Comparison of ENCODE assay signal across 8 cellular contexts in the genomic region with DNA sequence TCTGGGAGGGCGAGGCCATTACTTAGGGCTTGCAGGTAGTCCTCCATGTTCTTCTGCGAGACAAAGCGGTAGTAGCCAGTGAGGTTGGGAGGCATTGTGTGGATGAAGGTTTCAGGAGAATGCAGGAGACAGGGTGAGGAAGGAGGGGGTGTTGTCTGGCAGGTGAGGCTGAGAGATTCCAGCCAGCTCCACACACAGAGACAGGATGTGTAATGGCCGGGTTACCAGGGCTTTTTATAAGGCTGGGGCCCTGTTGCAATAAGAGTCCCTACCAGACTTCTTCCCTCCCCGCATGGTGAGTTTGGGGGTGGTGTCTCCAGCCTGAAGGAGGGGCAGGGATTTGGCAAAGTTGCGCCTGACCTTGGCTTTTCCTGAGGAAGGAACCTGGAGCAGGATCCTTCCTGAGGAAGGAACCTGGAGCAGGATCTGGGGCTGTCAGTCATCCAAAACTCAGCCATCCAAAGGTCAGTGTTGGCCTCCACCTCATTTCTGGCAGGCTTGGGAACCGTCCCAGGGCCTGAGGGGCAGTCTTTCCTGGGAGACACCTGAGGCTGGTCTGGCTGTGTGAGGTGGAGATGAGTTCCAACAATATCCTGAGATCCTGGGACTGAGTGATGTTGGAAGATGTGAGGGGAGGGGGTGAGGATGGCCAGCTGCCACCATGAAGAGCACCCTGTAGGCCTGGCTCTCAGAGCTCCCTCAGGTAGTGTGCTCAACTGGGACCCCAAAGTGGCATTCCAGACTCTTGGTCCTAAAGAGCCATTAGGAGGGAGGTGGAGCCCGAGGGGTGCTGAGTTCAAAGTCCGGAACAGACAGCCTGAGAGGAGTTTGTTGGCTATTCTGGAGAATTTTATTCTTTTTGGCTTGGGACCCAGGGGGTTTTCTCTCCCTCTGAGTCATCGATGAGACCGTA. TPM values are rescaled to one million over a fixed set of nuclear protein-coding genes. Genes with fewer than 3 reads are reported as not detected.
DNase-seq lines count a peak whose midpoint lies in the region; ATAC-seq and TF ChIP-seq lines count a peak whose summit lies in the region.

A gene with protein sequence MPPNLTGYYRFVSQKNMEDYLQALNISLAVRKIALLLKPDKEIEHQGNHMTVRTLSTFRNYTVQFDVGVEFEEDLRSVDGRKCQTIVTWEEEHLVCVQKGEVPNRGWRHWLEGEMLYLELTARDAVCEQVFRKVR (minus strand): TSS at position 209 of the 913 bp plus-strand sequence. CDS start 114 bp downstream, at position 95.

- H3K36me3 Mint-ChIP-seq in stimulated activated naive CD8-positive, alpha-beta T cell treated with anti-CD3 and anti-CD28 coated beads, Interleukin-15, Interleukin-2, amounts not matched to agents 100 ng/mL and 50 ng/mL, for 24 hours (ENCODE audit: low read depth): no peaks in the 10 kb centered on the region

- peak within 1 kb of the TSS; percentile 35 for H2AFZ ChIP-seq in mammary epithelial cell (ENCODE audit: low read depth, low read length)

- H3K9me3 ChIP-seq in mammary epithelial cell (replicated peaks; ENCODE audit: insufficient read depth, low read length) (no peaks in the 10 kb centered on the region), mucosa of descending colon (no peaks in the 10 kb centered on the region)

- H3K9me3 Mint-ChIP-seq in stimulated activated naive CD8-positive, alpha-beta T cell treated with anti-CD3 and anti-CD28 coated beads, Interleukin-15, Interleukin-2, amounts not matched to agents 100 ng/mL and 50 ng/mL, for 24 hours: no peaks in the 10 kb centered on the region

- H3K4me2 ChIP-seq in mammary epithelial cell (ENCODE audit: insufficient read depth, low read depth, low read length): peak within 1 kb of the TSS; percentile 84

- no peaks in the 10 kb centered on the region for H3K27me3 ChIP-seq in mammary epithelial cell (ENCODE audit: insufficient read depth, low read length)

- H3K27ac Mint-ChIP-seq in stimulated activated naive CD8-positive, alpha-beta T cell treated with anti-CD3 and anti-CD28 coated beads, Interleukin-15, Interleukin-2, amounts not matched to agents 100 ng/mL and 50 ng/mL, for 24 hours: no peak within 1 kb of the TSS

- in situ Hi-C loops in mammary epithelial cell (cut with MboI; ENCODE audit: low sequenced_read_pairs in 2 of 2): no loop called here

- dilution Hi-C loops in mammary epithelial cell (cut with HindIII; ENCODE audit: low sequenced_read_pairs): no loop called here

- H3K36me3 ChIP-seq in mammary epithelial cell (ENCODE audit: insufficient read depth, low read length) (no peaks in the 10 kb centered on the region), mucosa of descending colon (ENCODE audit: low read depth) (no peaks in the 10 kb centered on the region)

- H3K9ac ChIP-seq in mammary epithelial cell (ENCODE audit: insufficient read depth, low read length): no peak within 1 kb of the TSS

- no peak for ATAC-seq in stimulated activated naive CD8-positive, alpha-beta T cell treated with anti-CD3 and anti-CD28 coated beads, Interleukin-15, Interleukin-2, amounts not matched to agents 100 U/mL and 50 U/mL, for 24 hours
- ATAC-seq in mucosa of descending colon: no peak
- no peak for ATAC-seq in sciatic nerve

- TF ChIP-seq CTCF in mammary epithelial cell (conservative IDR thresholded peaks at IDR 0.05 in 1 of 2, IDR thresholded peaks at IDR 0.05 in 1 of 2; ENCODE audit: extremely low read depth in 1 of 2, insufficient read depth in 1 of 2, low read depth in 1 of 2, low read length in 2 of 2) (no peak), mucosa of descending colon (IDR thresholded peaks at IDR 0.05) (no peak)

- CTCF ChIA-PET in mammary epithelial cell (lab: Charles Lee; ENCODE audit: low non-redundant PET): interaction anchor here (0.6 kb wide), 1 partner anchor 285 kb away, joined by 3 read pairs; no protein-coding TSS in a partner anchor

- 59% methylated on average over 10 of the region's 11 CpGs for WGBS in mammary epithelial cell (ENCODE audit: low coverage, missing lambda C conversion rate)

- DNase-seq in stimulated activated naive CD8-positive, alpha-beta T cell treated with anti-CD3 and anti-CD28 coated beads, Interleukin-15, Interleukin-2, amounts not matched to agents 100 U/mL and 50 U/mL, for 24 hours: no peak
- DNase-seq in mammary epithelial cell (no peak), mucosa of descending colon (no peak), NCI-H146 treated with DMSO at 0.1 percent for 48 hours (lab: John Stamatoyannopoulos, UW; ENCODE audit: unreplicated experiment) (no peak), superior temporal gyrus (ENCODE audit: extremely low spot score) (no peak), DMS153 (lab: John Stamatoyannopoulos, UW) (no peak), sciatic nerve (ENCODE audit: low spot score) (no peak)

- BruUV-seq in mammary epithelial cell (replicated peaks; lab: Mats Ljungman, UMichigan): no TSS peak

- H3K79me2 ChIP-seq in mammary epithelial cell (ENCODE audit: insufficient read depth, low read length): no peaks in the 10 kb centered on the region

- intact Hi-C loops in mammary epithelial cell (cut with micrococcal nuclease): no loop called here
- intact Hi-C loops in mucosa of descending colon (cut with DNase I, micrococcal nuclease): no loop called here
- intact Hi-C loops in sciatic nerve (cut with DNase I): no loop called here

- H4K20me1 ChIP-seq in mammary epithelial cell (ENCODE audit: insufficient read depth, low read length): no peaks in the 10 kb centered on the region

- H3K4me3 Mint-ChIP-seq in stimulated activated naive CD8-positive, alpha-beta T cell treated with anti-CD3 and anti-CD28 coated beads, Interleukin-15, Interleukin-2, amounts not matched to agents 100 ng/mL and 50 ng/mL, for 24 hours: peak within 1 kb of the TSS; percentile 90

- H3K4me1 Mint-ChIP-seq in stimulated activated naive CD8-positive, alpha-beta T cell treated with anti-CD3 and anti-CD28 coated beads, Interleukin-15, Interleukin-2, amounts not matched to agents 100 ng/mL and 50 ng/mL, for 24 hours (ENCODE audit: low read depth): peaks cover 35% of the 10 kb centered on the region

- H3K4me1 ChIP-seq in mammary epithelial cell (ENCODE audit: insufficient read depth, low read length) (peaks cover 13% of the 10 kb centered on the region), mucosa of descending colon (ENCODE audit: low read depth) (peaks cover 6% of the 10 kb centered on the region)

- H3K4me3 ChIP-seq in mammary epithelial cell (replicated peaks in 1 of 3; ENCODE audit: insufficient read depth in 1 of 3, low read depth in 2 of 3, low read length in 3 of 3) (peak within 1 kb of the TSS; percentile 11 to 55 (median 45)), mucosa of descending colon (peak within 1 kb of the TSS; percentile 11)

- H3K27me3 Mint-ChIP-seq in stimulated activated naive CD8-positive, alpha-beta T cell treated with anti-CD3 and anti-CD28 coated beads, Interleukin-15, Interleukin-2, amounts not matched to agents 100 ng/mL and 50 ng/mL, for 24 hours: no peaks in the 10 kb centered on the region

- H3K27ac ChIP-seq in mammary epithelial cell (ENCODE audit: insufficient read depth, low read depth, low read length): no peak within 1 kb of the TSS

RNA-seq across cellular contexts. Expression of the gene that starts here (rescaled TPM):
- total RNA-seq in mammary epithelial cell (not detected), mucosa of descending colon (1 to 10 TPM; 2.2 to 3.8 (median 2.5) TPM), sciatic nerve (4.5 TPM)
- polyA plus RNA-seq in mammary epithelial cell: not detected
- polyA minus RNA-seq in mammary epithelial cell: not detected
